ENCODE assay signal across 8 cellular contexts in genomic region chr6:36838896-36839818, GRCh38. TPM values are rescaled to one million over a fixed set of nuclear protein-coding genes. Genes with fewer than 3 reads are reported as not detected.
DNase-seq lines count a peak whose midpoint lies in the region; ATAC-seq, FAIRE-seq and TF ChIP-seq lines count a peak whose summit lies in the region.

Gene CPNE5 (minus strand): TSS chr6:36839444. CDS start chr6:36839377, 67 bp downstream.

- H3K4me2 ChIP-seq in GM12878 (ENCODE audit: control insufficient read depth, insufficient read depth), result peak within 1 kb of the TSS; percentile 38

- DNase-seq in stimulated activated CD4-positive, alpha-beta T cell treated with anti-CD3 and anti-CD28 coated beads, Interleukin-4, amount 100 ng/mL, for 1 hour, result peak; percentile 17
- DNase-seq in stimulated activated CD4-positive, alpha-beta T cell treated with anti-CD3 and anti-CD28 coated beads, Interleukin-1b, Interleukin-23, amount 100 ng/mL, for 48 hours, result no peak
- no peak for DNase-seq in GM12878 (ENCODE audit: low read depth, low spot score)
- no peak for DNase-seq in kidney epithelial cell (ENCODE audit: low read depth)
- DNase-seq in tibial artery, result no peak
- no peak for DNase-seq in AG20443 (ENCODE audit: low spot score)
- no peak for DNase-seq in HPDE6-E6E7 (ENCODE audit: extremely low spot score)
- no peak for DNase-seq in activated gamma-delta T cell treated with Interleukin-2 at 50 U/mL for 16 hours

- POLR2A ChIA-PET in GM12878 (lab: Charles Lee), result no interaction called here

- in situ Hi-C loops in GM12878 (cut with MboI), result no loop called here

- FAIRE-seq in GM12878 (lab: Jason Lieb, UNC), result no peak

- TF ChIP-seq CTCF in GM12878 (IDR thresholded peaks at IDR 0.05 in 2 of 3, conservative IDR thresholded peaks at IDR 0.05 in 1 of 3; ENCODE audit: control insufficient read depth in 2 of 3, extremely low read depth in 1 of 3, insufficient read depth in 1 of 3, low read depth in 3 of 3, low read length in 3 of 3) (no peak), kidney epithelial cell (IDR thresholded peaks at IDR 0.05; ENCODE audit: insufficient read depth, low read length, poor library complexity, severe bottlenecking) (no peak), tibial artery (IDR thresholded peaks at IDR 0.05) (no peak)

- no peaks in the 10 kb centered on the region for H3K79me2 ChIP-seq in GM12878 (ENCODE audit: control insufficient read depth, insufficient read depth, low read length)

- H3K9ac ChIP-seq in GM12878 (ENCODE audit: control insufficient read depth, insufficient read depth, low read length), result no peak within 1 kb of the TSS

- CTCF ChIA-PET in GM12878 (lab: Yijun Ruan, JAX), result no interaction called here

- RAD21 ChIA-PET in GM12878 (lab: Charles Lee; ENCODE audit: unreplicated experiment), result no interaction called here

- H3K9me3 ChIP-seq in GM12878 (replicated peaks; ENCODE audit: control insufficient read depth, insufficient read depth, low read length), result no peaks in the 10 kb centered on the region
- no peaks in the 10 kb centered on the region for H3K9me3 ChIP-seq in tibial artery

- H3K4me1 ChIP-seq in GM12878 (ENCODE audit: control insufficient read depth, insufficient read depth, low read length) (0 out of 2 replicates have a peak, but pooled peaks cover 4% of the 10 kb centered on the region), tibial artery (peaks cover 0 to 27% (median 23%) of the 10 kb centered on the region in 4 donors)

- H4K20me1 ChIP-seq in GM12878 (ENCODE audit: control insufficient read depth, insufficient read depth), result no peaks in the 10 kb centered on the region

- TF ChIP-seq RAD21 in GM12878 (IDR thresholded peaks at IDR 0.05; ENCODE audit: insufficient read depth, low read depth, low read length), result no peak

- no peak for ATAC-seq in GM12878

- 18% methylated on average over 37 of the region's 63 CpGs for WGBS in GM12878 (ENCODE audit: insufficient coverage, insufficient replicate concordance, low lambda C conversion rate, missing lambda C conversion rate)

- peaks cover 4 to 17% of the 10 kb centered on the region in 2 experiments; a peak in 3 of 4 replicates for H3K27me3 ChIP-seq in GM12878 (replicated peaks in 1 of 2; ENCODE audit: control insufficient read depth in 2 of 2, insufficient read depth in 2 of 2, low read length in 1 of 2)
- peaks cover 49% of the 10 kb centered on the region for H3K27me3 ChIP-seq in kidney epithelial cell (ENCODE audit: control insufficient read depth, insufficient read depth, low read length)
- no peaks in the 10 kb centered on the region for H3K27me3 ChIP-seq in tibial artery

- no peak within 1 kb of the TSS; the same call in 1 of the 2 replicates for H3K4me3 ChIP-seq in GM12878
- peak within 1 kb of the TSS; percentile 35 for H3K4me3 ChIP-seq in kidney epithelial cell (ENCODE audit: low read depth, low read length)
- peak within 1 kb of the TSS; percentile 48 to 55 for H3K4me3 ChIP-seq in tibial artery

- intact Hi-C loops in GM12878 (cut with micrococcal nuclease; ENCODE audit: unreplicated experiment), result no loop called here
- intact Hi-C loops in tibial artery (cut with DNase I; ENCODE audit: low total_unique reads), result no loop called here

- BruUV-seq in GM12878 (replicated peaks; lab: Mats Ljungman, UMichigan), result no TSS peak

- no peak for TF ChIP-seq POLR2A in GM12878 (IDR thresholded peaks at IDR 0.05; ENCODE audit: low read depth, low read length)

- H2AFZ ChIP-seq in GM12878 (ENCODE audit: control insufficient read depth, low read depth, low read length), result no peak within 1 kb of the TSS

- TF ChIP-seq EP300 in GM12878 (IDR thresholded peaks at IDR 0.05; ENCODE audit: borderline replicate concordance in 1 of 2, control insufficient read depth in 1 of 2, low read depth in 2 of 2, low read length in 2 of 2), result no peak

- H3K36me3 ChIP-seq in GM12878 (ENCODE audit: control insufficient read depth in 2 of 2, insufficient read depth in 2 of 2, low read length in 1 of 2), result no peaks in the 10 kb centered on the region
- no peaks in the 10 kb centered on the region for H3K36me3 ChIP-seq in kidney epithelial cell (ENCODE audit: control insufficient read depth, insufficient read depth, low read length)
- H3K36me3 ChIP-seq in tibial artery, result no peaks in the 10 kb centered on the region

- H3K27ac ChIP-seq in GM12878 (ENCODE audit: control insufficient read depth, insufficient read depth), result no peak within 1 kb of the TSS
- peak within 1 kb of the TSS in 1 of 2 donors; percentile 47 for H3K27ac ChIP-seq in tibial artery

- SMC1A ChIA-PET in GM12878 (lab: Charles Lee; ENCODE audit: uncharacterized antibody, unreplicated experiment), result no interaction called here

TF ChIP-seq in GM12878, 131 proteins besides CTCF, POLR2A, EP300 and RAD21 (continues in another document):
- TF ChIP-seq BCL3 (IDR thresholded peaks at IDR 0.05; ENCODE audit: borderline replicate concordance, insufficient read depth, low read depth, low read length, poor library complexity, severe bottlenecking) (no peak), BMI1 (IDR thresholded peaks at IDR 0.05; ENCODE audit: borderline replicate concordance) (no peak), FOS (IDR thresholded peaks at IDR 0.05; ENCODE audit: borderline replicate concordance, extremely low read depth, insufficient read length) (no peak), ZBTB11 (CRISPR knock-in tag; IDR thresholded peaks at IDR 0.05) (no peak), ASH2L (IDR thresholded peaks at IDR 0.05; ENCODE audit: borderline replicate concordance, low read depth) (no peak), FOXK2 (IDR thresholded peaks at IDR 0.05) (no peak)

RNA-seq across cellular contexts. Expression of gene CPNE5, which starts in this region (rescaled TPM):
- total RNA-seq in GM12878 (2013; cell fraction: nucleolus; rRNA removed), result 9.2 and 10.4 TPM in 2 replicates
- 22.3 and 30.3 TPM in 2 replicates for total RNA-seq in GM12878 (2014; rRNA removed)
- 19.2 and 21.9 TPM in 2 replicates for total RNA-seq in GM12878 (2014; rRNA removed; fragmentation: Illumina TruSeq; extraction: Trizol)
- 38.4 and 39.1 TPM in 2 replicates for total RNA-seq in GM12878 (2021)
- 5.4 TPM for polyA plus RNA-seq in GM12878 (2011; ENCODE audit: low read depth)
- 6.0 and 14.4 TPM in 2 replicates for polyA plus RNA-seq in GM12878 (2011; rRNA removed)
- 18.2 and 19.2 TPM in 2 replicates for polyA plus RNA-seq in GM12878 (2011; cell fraction: cytosol; rRNA removed)
- 35.1 and 36.9 TPM in 2 replicates for polyA plus RNA-seq in GM12878 (2011; cell fraction: nucleus; rRNA removed)
- polyA plus RNA-seq in GM12878 (2012), result 13.6 and 14.7 TPM in 2 replicates
- polyA plus RNA-seq in GM12878 (2014; fragmentation: Illumina TruSeq; extraction: Trizol), result 25.3 and 34.2 TPM in 2 replicates
- polyA plus RNA-seq in GM12878 (2014; fragmentation: Nextera tagmentation; extraction: Ambion mirVana), result 1 to 10 TPM; 2.4 to 3.1 TPM
- polyA plus RNA-seq in GM12878 (2014; rRNA removed), result 32.3 and 39.9 TPM in 2 replicates
- 10 to 100 TPM; 10.3 to 11.7 TPM for polyA plus RNA-seq in GM12878 (2016; fragmentation: Nextera tagmentation; extraction: Ambion mirVana)
- polyA minus RNA-seq in GM12878 (2011; rRNA and poly(A)+ RNA removed), result 13.7 and 19.7 TPM in 2 replicates
- 5.3 and 6.4 TPM in 2 replicates for polyA minus RNA-seq in GM12878 (2011; cell fraction: cytosol; rRNA and poly(A)+ RNA removed)
- 7.6 and 12.8 TPM in 2 replicates for polyA minus RNA-seq in GM12878 (2011; cell fraction: nucleus; rRNA and poly(A)+ RNA removed)
- total RNA-seq in kidney epithelial cell, result 0.13 and 1.4 TPM in 2 replicates
